In genomic region chr16:72956124-72957064, GRCh38 we compare ENCODE assay signal across 25 cellular contexts.
DNase-seq lines count a peak whose midpoint lies in the region; ATAC-seq and TF ChIP-seq lines count a peak whose summit lies in the region.
"Had no signal": no experiment of that assay in that cellular context is flagged by ENCODE, and none has a peak within 500 bp of the region (broad histone marks: within the 10 kb centered on the region; RNA-seq: fewer than 3 reads in every experiment).

No MANE protein-coding gene starts in this region.

- H3K36me3 ChIP-seq in Caco-2 (ENCODE audit: control insufficient read depth, insufficient read depth, low read length), result peaks cover 3% of the 10 kb centered on the region
- peaks cover 30% of the 10 kb centered on the region for H3K36me3 ChIP-seq in suprapubic skin
- H3K36me3 ChIP-seq in right atrium auricular region, result peaks cover 32% of the 10 kb centered on the region

- POLR2A ChIA-PET in Caco-2 (lab: Charles Lee), result no interaction called here

- no peak for TF ChIP-seq EP300 in suprapubic skin (IDR thresholded peaks at IDR 0.05)

- CTCF ChIA-PET in Caco-2 (lab: Charles Lee), result no interaction called here

- peaks cover 17% of the 10 kb centered on the region for H3K4me1 Mint-ChIP-seq in Caco-2 (ENCODE audit: low read depth, unreplicated experiment)
- H3K4me1 Mint-ChIP-seq in chondrocyte (ENCODE audit: low read depth), result peaks cover 64% of the 10 kb centered on the region
- H3K4me1 Mint-ChIP-seq in osteocyte (ENCODE audit: unreplicated experiment), result peaks cover 53% of the 10 kb centered on the region
- H3K4me1 Mint-ChIP-seq: B cell had no signal

- no TSS peak for BruUV-seq in Caco-2 (replicated peaks; lab: Mats Ljungman, UMichigan)

- H3K27ac Mint-ChIP-seq in Caco-2 (ENCODE audit: unreplicated experiment) (peak overlapping the region; percentile 13), chondrocyte (ENCODE audit: unreplicated experiment) (peak overlapping the region; percentile 39), osteocyte (ENCODE audit: unreplicated experiment) (peak overlapping the region; percentile 23)
- H3K27ac Mint-ChIP-seq: B cell; CD8-positive, alpha-beta T cell had no signal

- no peak for TF ChIP-seq POLR2A in suprapubic skin (IDR thresholded peaks at IDR 0.05)

- intact Hi-C loops in Caco-2 (cut with micrococcal nuclease; ENCODE audit: unreplicated experiment), result no loop called here

- H3K27ac ChIP-seq in suprapubic skin (peak overlapping the region; percentile 27), right atrium auricular region (peak overlapping the region in 1 of 2 donors; percentile 13)
- H3K27ac ChIP-seq: A549, C4-2B, SK-N-MC had no signal

- no peaks in the 10 kb centered on the region for H3K9me3 Mint-ChIP-seq in Caco-2 (ENCODE audit: unreplicated experiment)
- no peaks in the 10 kb centered on the region for H3K9me3 Mint-ChIP-seq in chondrocyte (ENCODE audit: low read depth)
- no peaks in the 10 kb centered on the region for H3K9me3 Mint-ChIP-seq in osteocyte (ENCODE audit: unreplicated experiment)
- H3K9me3 Mint-ChIP-seq: CD8-positive, alpha-beta T cell had no signal

- no peak for DNase-seq in Caco-2
- no peak for DNase-seq in chondrocyte (ENCODE audit: low spot score)
- no peak for DNase-seq in osteocyte (ENCODE audit: extremely low spot score, unreplicated experiment)
- DNase-seq in suprapubic skin (ENCODE audit: low spot score in 2 of 2), result no peak
- DNase-seq in NCI-H774 (lab: John Stamatoyannopoulos, UW), result no peak
- no peak for DNase-seq in right atrium auricular region (ENCODE audit: low spot score)
- no peak for DNase-seq in activated naive CD4-positive, alpha-beta T cell treated with anti-CD3 and anti-CD28 coated beads, Interleukin-2, amount 50 U/mL, for 16 hours
- DNase-seq: Calu3; CD8-positive, alpha-beta T cell; DMS153; DND-41; KBM-7; MV-4-11; NCI-H1105; NCI-H1436 treated with DMSO at 0.1 percent for 48 hours; NCI-H187 treated with DMSO at 0.1 percent for 48 hours; NCI-H2171 treated with DMSO at 0.1 percent for 48 hours; NCI-H345; NCI-H510A treated with DMSO at 0.1 percent for 48 hours; SIG-M5 had no signal

- H3K27me3 Mint-ChIP-seq in Caco-2 (ENCODE audit: insufficient read depth, unreplicated experiment) (no peaks in the 10 kb centered on the region), chondrocyte (ENCODE audit: low read depth) (no peaks in the 10 kb centered on the region), osteocyte (ENCODE audit: unreplicated experiment) (no peaks in the 10 kb centered on the region)
- H3K27me3 Mint-ChIP-seq: B cell had no signal

- ATAC-seq in HG03457 (IDR thresholded peaks at IDR 0.05; ENCODE audit: unreplicated experiment), result no peak
- ATAC-seq: A549; CD8-positive, alpha-beta T cell had no signal

- H3K4me1 ChIP-seq in Caco-2, result 0 out of 2 replicates have a peak, but pooled peaks cover 5% of the 10 kb centered on the region
- H3K4me1 ChIP-seq in suprapubic skin, result peaks cover 6% of the 10 kb centered on the region
- peaks cover 0 to 16% of the 10 kb centered on the region in 2 donors for H3K4me1 ChIP-seq in right atrium auricular region
- H3K4me1 ChIP-seq: A549 had no signal

- peaks cover 53% of the 10 kb centered on the region for H3K36me3 Mint-ChIP-seq in Caco-2 (ENCODE audit: insufficient read depth, unreplicated experiment)
- peaks cover 25% of the 10 kb centered on the region for H3K36me3 Mint-ChIP-seq in chondrocyte (ENCODE audit: low read depth)
- peaks cover 33% of the 10 kb centered on the region for H3K36me3 Mint-ChIP-seq in osteocyte (ENCODE audit: unreplicated experiment)
- H3K36me3 Mint-ChIP-seq: CD8-positive, alpha-beta T cell had no signal

- WGBS in suprapubic skin, result 80% methylated on average over 14 of the region's 14 CpGs

- H3K9me3 ChIP-seq in Caco-2 (no peaks in the 10 kb centered on the region), suprapubic skin (no peaks in the 10 kb centered on the region), right atrium auricular region (no peaks in the 10 kb centered on the region)
- H3K9me3 ChIP-seq: A549 had no signal

- H3K4me3 ChIP-seq in Caco-2 (ENCODE audit: low read depth, low read length) (no peak overlapping the region), suprapubic skin (no peak overlapping the region), right atrium auricular region (no peak overlapping the region)
- H3K4me3 ChIP-seq: A549, SK-N-MC had no signal

- H3K27me3 ChIP-seq in Caco-2 (replicated peaks; ENCODE audit: control insufficient read depth, insufficient read depth, low read length) (no peaks in the 10 kb centered on the region), suprapubic skin (no peaks in the 10 kb centered on the region), right atrium auricular region (no peaks in the 10 kb centered on the region)

- no peak overlapping the region for H3K4me3 Mint-ChIP-seq in Caco-2 (ENCODE audit: unreplicated experiment)
- H3K4me3 Mint-ChIP-seq in chondrocyte (ENCODE audit: unreplicated experiment), result no peak overlapping the region
- H3K4me3 Mint-ChIP-seq in osteocyte (ENCODE audit: unreplicated experiment), result no peak overlapping the region
- H3K4me3 Mint-ChIP-seq: B cell; CD8-positive, alpha-beta T cell had no signal

- TF ChIP-seq CTCF in Caco-2 (IDR thresholded peaks at IDR 0.05; ENCODE audit: insufficient read depth in 1 of 2, low read depth in 1 of 2, low read length in 1 of 2, severe bottlenecking in 1 of 2, unreplicated experiment in 1 of 2) (no peak), chondrocyte (IDR thresholded peaks at IDR 0.05) (no peak), osteocyte (IDR thresholded peaks at IDR 0.05) (no peak), suprapubic skin (IDR thresholded peaks at IDR 0.05) (no peak), right atrium auricular region (IDR thresholded peaks at IDR 0.05) (no peak)
